Comparison of ENCODE assay signal across 26 cellular contexts in genomic region chr13:42055500-42056085, GRCh38. TPM values are rescaled to one million over a fixed set of nuclear protein-coding genes. Genes with fewer than 3 reads are reported as not detected.
DNase-seq lines count a peak whose midpoint lies in the region; ATAC-seq and TF ChIP-seq lines count a peak whose summit lies in the region.
"Had no signal": no experiment of that assay in that cellular context is flagged by ENCODE, and none has a peak within 500 bp of the region (broad histone marks: within the 10 kb centered on the region; RNA-seq: fewer than 3 reads in every experiment).

No MANE protein-coding gene starts in this region.

- no peak for DNase-seq in activated CD4-positive, alpha-beta T cell treated with anti-CD3 and anti-CD28 coated beads, Interleukin-2, amount 10 ng/mL, durations not matched to agents 24 days and 14 days
- DNase-seq in activated CD4-positive, alpha-beta T cell treated with anti-CD3 and anti-CD28 coated beads, Interleukin-2, amount 50 U/mL, for 4 hours, result no peak
- DNase-seq in CD4-positive, alpha-beta memory T cell, result no peak
- DNase-seq in RPMI8226 (peak; percentile 21), left ventricle myocardium superior (no peak), stomach (no peak)
- DNase-seq in stimulated activated CD4-positive, alpha-beta T cell treated with anti-CD3 and anti-CD28 coated beads, Interleukin-4, amount 100 ng/mL, for 24 hours, result no peak
- DNase-seq: activated CD4-positive, alpha-beta T cell treated with anti-CD3 and anti-CD28 coated beads, Interleukin-2, amount 50 U/mL, for 1 hour; anterior cingulate cortex; GF-D8; IMR-90; NCI-H1417; NCI-H2081; NCI-H345; NCI-H774; nephron progenitor cell; pancreas; right lobe of liver; stimulated activated CD4-positive, alpha-beta T cell treated with anti-CD3 and anti-CD28 coated beads, Interleukin-12 subunit alpha, Interleukin-12 subunit beta, amount 100 ng/mL, for 4 hours; stimulated activated CD4-positive, alpha-beta T cell treated with anti-CD3 and anti-CD28 coated beads, Interleukin-4, amount 100 ng/mL, for 4 hours; stimulated activated naive CD4-positive, alpha-beta T cell; T-helper 2 cell; transverse colon had no signal

- POLR2A ChIA-PET in CD4-positive, alpha-beta memory T cell (lab: Charles Lee; ENCODE audit: partially characterized antibody), result no interaction called here

- no peak for TF ChIP-seq EP300 in stomach (IDR thresholded peaks at IDR 0.05)

- no peaks in the 10 kb centered on the region for H3K36me3 ChIP-seq in CD4-positive, alpha-beta memory T cell (ENCODE audit: insufficient read depth, low read length)
- peaks cover 0 to 8% (median 0%) of the 10 kb centered on the region in 4 donors for H3K36me3 ChIP-seq in stomach
- H3K36me3 ChIP-seq: cardiac muscle cell, pancreas, right lobe of liver, transverse colon had no signal

- H3K4me3 ChIP-seq in CD4-positive, alpha-beta memory T cell (ENCODE audit: low read length in 2 of 2), result no peak overlapping the region
- no peak overlapping the region for H3K4me3 ChIP-seq in stomach
- H3K4me3 ChIP-seq: cardiac muscle cell, pancreas, right lobe of liver, transverse colon had no signal

- WGBS in stomach, 5 donors, result 33 to 54% (median 42%) methylated on average over 6 of the region's 6 CpGs

- no peak for TF ChIP-seq CTCF in stomach (IDR thresholded peaks at IDR 0.05)

- no peaks in the 10 kb centered on the region for H3K9me3 Mint-ChIP-seq in activated CD4-positive, alpha-beta T cell treated with anti-CD3 and anti-CD28 coated beads, Interleukin-2, amount 10 ng/mL, durations not matched to agents 24 days and 14 days
- H3K9me3 Mint-ChIP-seq in CD4-positive, alpha-beta memory T cell, result peaks cover 0 to 8% (median 4%) of the 10 kb centered on the region in 8 donors

- peaks cover 18% of the 10 kb centered on the region for H3K4me1 ChIP-seq in CD4-positive, alpha-beta memory T cell (ENCODE audit: insufficient read depth, low read length)
- peaks cover 0 to 13% (median 6%) of the 10 kb centered on the region in 4 donors for H3K4me1 ChIP-seq in stomach
- H3K4me1 ChIP-seq: pancreas, right lobe of liver had no signal

- no peak overlapping the region for H3K4me3 Mint-ChIP-seq in activated CD4-positive, alpha-beta T cell treated with anti-CD3 and anti-CD28 coated beads, Interleukin-2, amount 10 ng/mL, durations not matched to agents 24 days and 14 days
- H3K4me3 Mint-ChIP-seq in CD4-positive, alpha-beta memory T cell, result peak overlapping the region in 5 of 8 donors; percentile 44 to 77 (median 61)
- H3K4me3 Mint-ChIP-seq: dendritic cell treated with granulocyte-macrophage colony-stimulating factor and Interleukin-4, amounts not matched to agents 40 ng/mL and 50 ng/mL, for 4 days; nephron progenitor cell had no signal

- no peak overlapping the region for H3K27ac ChIP-seq in CD4-positive, alpha-beta memory T cell (ENCODE audit: low read depth, low read length)
- peak overlapping the region in 1 of 5 donors; percentile 48 for H3K27ac ChIP-seq in stomach
- H3K27ac ChIP-seq: cardiac muscle cell, pancreas, right lobe of liver, transverse colon had no signal

- H3K27me3 Mint-ChIP-seq in activated CD4-positive, alpha-beta T cell treated with anti-CD3 and anti-CD28 coated beads, Interleukin-2, amount 10 ng/mL, durations not matched to agents 24 days and 14 days, result no peaks in the 10 kb centered on the region
- no peaks in the 10 kb centered on the region for H3K27me3 Mint-ChIP-seq in CD4-positive, alpha-beta memory T cell

- intact Hi-C loops in activated CD4-positive, alpha-beta T cell treated with anti-CD3 and anti-CD28 coated beads, Interleukin-2, amount 10 ng/mL, durations not matched to agents 24 days and 14 days (cut with micrococcal nuclease), result no loop called here
- intact Hi-C loops in CD4-positive, alpha-beta memory T cell (cut with micrococcal nuclease), result no loop called here
- intact Hi-C loops in left ventricle myocardium superior (cut with micrococcal nuclease), result no loop called here
- intact Hi-C loops in stomach (cut with DNase I; ENCODE audit: low total_unique reads), result no loop called here

- H3K27ac Mint-ChIP-seq in activated CD4-positive, alpha-beta T cell treated with anti-CD3 and anti-CD28 coated beads, Interleukin-2, amount 10 ng/mL, durations not matched to agents 24 days and 14 days, result peak overlapping the region; percentile 13
- H3K27ac Mint-ChIP-seq in CD4-positive, alpha-beta memory T cell, result peak overlapping the region in 4 of 7 donors; percentile 3 to 63 (median 44)
- H3K27ac Mint-ChIP-seq: dendritic cell treated with granulocyte-macrophage colony-stimulating factor and Interleukin-4, amounts not matched to agents 40 ng/mL and 50 ng/mL, for 4 days; nephron progenitor cell had no signal

- no peak for TF ChIP-seq POLR2A in stomach (IDR thresholded peaks at IDR 0.05)

- H3K36me3 Mint-ChIP-seq in activated CD4-positive, alpha-beta T cell treated with anti-CD3 and anti-CD28 coated beads, Interleukin-2, amount 10 ng/mL, durations not matched to agents 24 days and 14 days (ENCODE audit: low read depth), result peaks cover 22% of the 10 kb centered on the region
- peaks cover 2 to 16% of the 10 kb centered on the region in 2 donors for H3K36me3 Mint-ChIP-seq in CD4-positive, alpha-beta memory T cell

- peaks cover 0 to 3% of the 10 kb centered on the region in 2 donors for H3K9me3 ChIP-seq in CD4-positive, alpha-beta memory T cell (ENCODE audit: control insufficient read depth in 1 of 2, low read length in 2 of 2)
- no peaks in the 10 kb centered on the region for H3K9me3 ChIP-seq in stomach
- H3K9me3 ChIP-seq: pancreas, right lobe of liver, transverse colon had no signal

- H3K27me3 ChIP-seq in CD4-positive, alpha-beta memory T cell (ENCODE audit: insufficient read depth, low read length), result no peaks in the 10 kb centered on the region
- H3K27me3 ChIP-seq in stomach, result no peaks in the 10 kb centered on the region
- H3K27me3 ChIP-seq: cardiac muscle cell, pancreas, right lobe of liver, transverse colon had no signal

- H3K4me1 Mint-ChIP-seq in activated CD4-positive, alpha-beta T cell treated with anti-CD3 and anti-CD28 coated beads, Interleukin-2, amount 10 ng/mL, durations not matched to agents 24 days and 14 days, result peaks cover 24% of the 10 kb centered on the region
- H3K4me1 Mint-ChIP-seq in CD4-positive, alpha-beta memory T cell, result peaks cover 12 to 34% (median 15%) of the 10 kb centered on the region in 4 donors
- H3K4me1 Mint-ChIP-seq: nephron progenitor cell had no signal

- CTCF ChIA-PET in CD4-positive, alpha-beta memory T cell (lab: Charles Lee; ENCODE audit: partially characterized antibody), result no interaction called here

- ATAC-seq in left ventricle myocardium superior (peak; percentile 45), HG02852 (IDR thresholded peaks at IDR 0.05; ENCODE audit: unreplicated experiment) (no peak)
- ATAC-seq: pancreas, right lobe of liver had no signal

RNA-seq across cellular contexts. Expression of gene DGKH, which starts 7.1 kb away (rescaled TPM):
- total RNA-seq in activated CD4-positive, alpha-beta T cell treated with anti-CD3 and anti-CD28 coated beads, Interleukin-2, amount 10 ng/mL, durations not matched to agents 24 days and 14 days, result 13.4 and 17.9 TPM in 2 replicates
- total RNA-seq in CD4-positive, alpha-beta memory T cell, result 10 to 100 TPM; 10.9 to 11.6 TPM
- 1 to 10 TPM; 2.1 to 2.4 TPM for polyA plus RNA-seq in CD4-positive, alpha-beta memory T cell
- total RNA-seq in left ventricle myocardium superior (5.2 TPM), stomach (10 to 100 TPM in 4 of 5 donors, 1 to 10 TPM in 1; 8.1 to 41.5 (median 21.6) TPM)
- polyA plus RNA-seq in stomach, result 1 to 10 TPM in 1 of 3 donors, under 1 TPM in 2; 0.61 to 2.0 (median 0.62) TPM
